In genomic region chr6:106525111-106525884, GRCh38 we compare ENCODE assay signal across 8 cellular contexts.
DNase-seq lines count a peak whose midpoint lies in the region; ATAC-seq and TF ChIP-seq lines count a peak whose summit lies in the region.

No MANE protein-coding gene starts in this region.

- no peaks in the 10 kb centered on the region for H3K36me3 ChIP-seq in neural progenitor cell

- no peaks in the 10 kb centered on the region for H3K9me3 ChIP-seq in neural progenitor cell (ENCODE audit: low read depth)

- H3F3A ChIP-seq in neural progenitor cell (ENCODE audit: low read depth) = no peaks in the 10 kb centered on the region

- no peak overlapping the region for H3K4me3 ChIP-seq in neural progenitor cell

- no peak overlapping the region for H3K4me2 ChIP-seq in neural progenitor cell

- no peaks in the 10 kb centered on the region for H3K27me3 ChIP-seq in neural progenitor cell

- no peak overlapping the region for H3K9ac ChIP-seq in neural progenitor cell

- H3K27me3 Mint-ChIP-seq in activated T-cell treated with anti-CD3 and anti-CD28 coated beads, Interleukin-2, amount 50 U/mL, for 24 hours = no peaks in the 10 kb centered on the region
- H3K27me3 Mint-ChIP-seq in activated CD8-positive, alpha-beta T cell treated with anti-CD3 and anti-CD28 coated beads for 36 hours = no peaks in the 10 kb centered on the region
- H3K27me3 Mint-ChIP-seq in neural progenitor cell (ENCODE audit: insufficient read depth, low read depth) = no peaks in the 10 kb centered on the region

- peaks cover 66% of the 10 kb centered on the region for H3K36me3 Mint-ChIP-seq in activated T-cell treated with anti-CD3 and anti-CD28 coated beads, Interleukin-2, amount 50 U/mL, for 24 hours (ENCODE audit: low read depth)
- H3K36me3 Mint-ChIP-seq in activated CD8-positive, alpha-beta T cell treated with anti-CD3 and anti-CD28 coated beads for 36 hours (ENCODE audit: low read depth) = peaks cover 35% of the 10 kb centered on the region
- H3K36me3 Mint-ChIP-seq in neural progenitor cell = no peaks in the 10 kb centered on the region

- no peak overlapping the region for H3K27ac ChIP-seq in neural progenitor cell

- no peaks in the 10 kb centered on the region for H3K9me3 Mint-ChIP-seq in activated T-cell treated with anti-CD3 and anti-CD28 coated beads, Interleukin-2, amount 50 U/mL, for 24 hours
- H3K9me3 Mint-ChIP-seq in activated CD8-positive, alpha-beta T cell treated with anti-CD3 and anti-CD28 coated beads for 36 hours = no peaks in the 10 kb centered on the region
- no peaks in the 10 kb centered on the region for H3K9me3 Mint-ChIP-seq in neural progenitor cell

- no peaks in the 10 kb centered on the region for H3K4me1 ChIP-seq in neural progenitor cell

- ATAC-seq in HG03095 (IDR thresholded peaks at IDR 0.05; ENCODE audit: unreplicated experiment) = peak; percentile 44
- ATAC-seq in activated CD8-positive, alpha-beta T cell treated with anti-CD3 and anti-CD28 coated beads for 36 hours = peak; percentile 31

- no peaks in the 10 kb centered on the region for H3K79me2 ChIP-seq in neural progenitor cell (ENCODE audit: low read depth)

- peak overlapping the region; percentile 78 for H3K4me3 Mint-ChIP-seq in activated T-cell treated with anti-CD3 and anti-CD28 coated beads, Interleukin-2, amount 50 U/mL, for 24 hours
- peak overlapping the region; percentile 77 for H3K4me3 Mint-ChIP-seq in activated CD8-positive, alpha-beta T cell treated with anti-CD3 and anti-CD28 coated beads for 36 hours
- no peak overlapping the region for H3K4me3 Mint-ChIP-seq in neural progenitor cell

- peaks cover 84% of the 10 kb centered on the region for H3K4me1 Mint-ChIP-seq in activated T-cell treated with anti-CD3 and anti-CD28 coated beads, Interleukin-2, amount 50 U/mL, for 24 hours (ENCODE audit: low read depth)
- peaks cover 70% of the 10 kb centered on the region for H3K4me1 Mint-ChIP-seq in activated CD8-positive, alpha-beta T cell treated with anti-CD3 and anti-CD28 coated beads for 36 hours (ENCODE audit: low read depth)
- no peaks in the 10 kb centered on the region for H3K4me1 Mint-ChIP-seq in neural progenitor cell

- no peaks in the 10 kb centered on the region for H4K20me1 ChIP-seq in neural progenitor cell (ENCODE audit: low read depth)

- H2AFZ ChIP-seq in neural progenitor cell (replicated peaks) = peak overlapping the region; percentile 38

- CTCF ChIA-PET in activated CD8-positive, alpha-beta T cell treated with anti-CD3 and anti-CD28 coated beads for 36 hours (lab: Charles Lee) = interaction anchor here (0.8 to 9.0 kb wide), 6 partner anchors 8 to 41 kb away, joined by 3 to 80 read pairs (median 3); no protein-coding TSS in a partner anchor

- TF ChIP-seq CTCF in activated CD8-positive, alpha-beta T cell treated with anti-CD3 and anti-CD28 coated beads for 36 hours (IDR thresholded peaks at IDR 0.05) = no peak
- TF ChIP-seq CTCF in neural progenitor cell (IDR thresholded peaks at IDR 0.05) = no peak

- DNase-seq in activated T-cell treated with anti-CD3 and anti-CD28 coated beads, Interleukin-2, amount 50 U/mL, for 24 hours = no peak
- DNase-seq in activated T-cell treated with anti-CD3 and anti-CD28 coated beads for 4 hours (no peak), neural progenitor cell (ENCODE audit: low spot score) (no peak), hippocampal formation (lab: John Stamatoyannopoulos, UW) (no peak), NCI-H446 (lab: John Stamatoyannopoulos, UW) (no peak), NCI-H187 treated with DMSO at 0.1 percent for 48 hours (lab: John Stamatoyannopoulos, UW) (no peak)
- DNase-seq in activated CD8-positive, alpha-beta T cell treated with anti-CD3 and anti-CD28 coated beads for 36 hours = no peak

- peak overlapping the region; percentile 100 for H3K27ac Mint-ChIP-seq in activated T-cell treated with anti-CD3 and anti-CD28 coated beads, Interleukin-2, amount 50 U/mL, for 24 hours
- H3K27ac Mint-ChIP-seq in activated CD8-positive, alpha-beta T cell treated with anti-CD3 and anti-CD28 coated beads for 36 hours = peak overlapping the region; percentile 90
- H3K27ac Mint-ChIP-seq in neural progenitor cell = no peak overlapping the region

- POLR2A ChIA-PET in activated CD8-positive, alpha-beta T cell treated with anti-CD3 and anti-CD28 coated beads for 36 hours (lab: Charles Lee) = interaction anchor here (1.0 to 3.3 kb wide), 5 partner anchors 8 to 20 kb away, joined by 3 to 13 read pairs (median 4); no protein-coding TSS in a partner anchor

- intact Hi-C loops in activated CD8-positive, alpha-beta T cell treated with anti-CD3 and anti-CD28 coated beads for 36 hours (cut with micrococcal nuclease) = no loop called here
